8 cellular contexts compared by ENCODE assay signal in the genomic region with DNA sequence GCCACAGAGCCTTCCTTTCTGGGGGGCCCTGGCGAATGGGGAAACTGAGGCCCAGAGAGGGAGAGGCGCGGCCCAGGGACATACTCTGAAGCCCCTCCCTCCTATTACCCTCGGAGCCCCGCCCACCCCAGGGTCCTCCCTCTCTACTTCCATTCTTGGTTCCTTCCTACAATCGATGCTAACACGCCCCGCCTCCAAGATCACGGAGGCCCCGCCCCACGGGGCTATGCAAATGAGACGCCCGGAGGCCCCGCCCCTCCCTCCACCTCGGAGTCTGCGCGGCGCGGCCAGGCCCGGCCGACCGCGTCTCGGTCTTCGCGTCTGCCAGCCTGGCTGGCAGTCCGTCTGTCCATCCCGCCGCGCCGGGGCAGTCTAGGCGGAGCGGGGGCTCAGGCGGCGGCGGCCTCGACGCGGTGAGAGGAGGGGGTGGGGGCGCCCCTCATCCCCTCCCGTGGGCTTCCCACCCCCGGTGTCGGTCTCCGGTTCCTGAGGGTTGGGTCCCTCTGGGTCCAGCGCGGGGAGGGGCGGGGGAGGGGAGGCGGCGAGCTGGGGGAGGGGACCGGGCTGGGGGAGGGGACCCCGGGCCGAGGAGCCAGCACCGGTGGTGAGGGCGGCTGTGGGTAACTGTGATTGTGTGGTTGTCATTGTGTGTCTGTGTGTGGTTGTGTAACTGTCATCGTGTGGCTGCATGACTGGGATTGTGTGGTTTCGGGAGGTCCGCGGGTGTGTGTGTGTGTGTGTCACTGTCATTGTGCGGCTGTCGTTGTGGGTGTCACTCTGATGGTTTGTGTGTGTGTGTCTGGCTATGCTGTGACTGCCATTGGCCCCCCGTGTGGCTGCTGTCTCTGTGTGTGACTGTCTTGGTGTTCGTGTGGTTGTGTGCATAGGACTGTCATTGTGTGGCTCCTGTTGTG. TPM values are rescaled to one million over a fixed set of nuclear protein-coding genes. Genes with fewer than 3 reads are reported as not detected.
DNase-seq lines count a peak whose midpoint lies in the region; ATAC-seq and TF ChIP-seq lines count a peak whose summit lies in the region.

A gene with protein sequence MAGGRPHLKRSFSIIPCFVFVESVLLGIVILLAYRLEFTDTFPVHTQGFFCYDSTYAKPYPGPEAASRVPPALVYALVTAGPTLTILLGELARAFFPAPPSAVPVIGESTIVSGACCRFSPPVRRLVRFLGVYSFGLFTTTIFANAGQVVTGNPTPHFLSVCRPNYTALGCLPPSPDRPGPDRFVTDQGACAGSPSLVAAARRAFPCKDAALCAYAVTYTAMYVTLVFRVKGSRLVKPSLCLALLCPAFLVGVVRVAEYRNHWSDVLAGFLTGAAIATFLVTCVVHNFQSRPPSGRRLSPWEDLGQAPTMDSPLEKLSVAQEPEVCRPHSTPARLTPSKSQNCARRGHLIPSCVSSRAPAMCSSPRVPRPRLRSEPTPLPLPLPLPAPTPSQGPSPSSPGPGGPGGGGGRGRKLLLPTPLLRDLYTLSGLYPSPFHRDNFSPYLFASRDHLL (plus strand): TSS at position 273 of the 914 bp plus-strand sequence. CDS start 2,242 bp downstream, outside the sequence.

- H3K4me1 ChIP-seq in smooth muscle cell (ENCODE audit: low read depth): no peaks in the 10 kb centered on the region

- peak within 1 kb of the TSS; percentile 75 for H3K9ac ChIP-seq in smooth muscle cell (ENCODE audit: low read depth)

- peak within 1 kb of the TSS; percentile 96 for H3K4me2 ChIP-seq in smooth muscle cell

- H3K4me3 ChIP-seq in AG09309 (ENCODE audit: control insufficient read depth, low read depth, low read length): peak within 1 kb of the TSS; percentile 94
- peak within 1 kb of the TSS; percentile 79 for H3K4me3 ChIP-seq in smooth muscle cell

- WGBS in smooth muscle cell (ENCODE audit: low lambda C conversion rate): 16% methylated on average over 27 of the region's 62 CpGs

- H3K27me3 ChIP-seq in smooth muscle cell (ENCODE audit: low read depth): no peaks in the 10 kb centered on the region

- ATAC-seq in GM21825 (IDR thresholded peaks at IDR 0.05; ENCODE audit: unreplicated experiment) (peak; percentile 45), HG03460 (IDR thresholded peaks at IDR 0.05; ENCODE audit: unreplicated experiment) (no peak)

- peaks cover 27% of the 10 kb centered on the region for H4K20me1 ChIP-seq in smooth muscle cell (ENCODE audit: low read depth)

- TF ChIP-seq CTCF in AG09309 (IDR thresholded peaks at IDR 0.05; ENCODE audit: control insufficient read depth, insufficient read depth, low read depth, low read length, missing control alignments) (no peak), smooth muscle cell (IDR thresholded peaks at IDR 0.05; ENCODE audit: borderline replicate concordance, insufficient read depth, poor library complexity, severe bottlenecking) (no peak)

- H3K27ac ChIP-seq in caudate nucleus (ENCODE audit: low read depth, low read length) (no peak within 1 kb of the TSS), smooth muscle cell (ENCODE audit: low read depth) (no peak within 1 kb of the TSS)

- no peaks in the 10 kb centered on the region for H3F3A ChIP-seq in smooth muscle cell (ENCODE audit: low read depth)

- peak within 1 kb of the TSS; percentile 72 for H2AFZ ChIP-seq in smooth muscle cell (ENCODE audit: low read depth)

- peak; percentile 34 for DNase-seq in AG09309 (ENCODE audit: low read depth)
- peak; percentile 83 for DNase-seq in NCI-H2196 treated with DMSO at 0.1 percent for 48 hours (lab: John Stamatoyannopoulos, UW; ENCODE audit: unreplicated experiment)
- peak; percentile 60 for DNase-seq in activated CD4-positive, CD25-positive, alpha-beta regulatory T cell treated with anti-CD3 and anti-CD28 coated beads, Interleukin-2, amount 50 U/mL, for 16 hours (ENCODE audit: low read depth, low spot score)
- peak in 60 of 61 donors; percentile 8 to 97 (median 84) for DNase-seq in caudate nucleus (lab: John Stamatoyannopoulos, UW)
- peak; percentile 87 for DNase-seq in inferior parietal cortex (ENCODE audit: extremely low spot score)
- peak; percentile 65 for DNase-seq in smooth muscle cell (lab: John Stamatoyannopoulos, UW; ENCODE audit: unreplicated experiment)

- no peaks in the 10 kb centered on the region for H3K79me2 ChIP-seq in smooth muscle cell (ENCODE audit: low read depth)

- H3K36me3 ChIP-seq in smooth muscle cell (ENCODE audit: low read depth): no peaks in the 10 kb centered on the region

- H3K9me3 ChIP-seq in smooth muscle cell (replicated peaks; ENCODE audit: low read depth): no peaks in the 10 kb centered on the region

RNA-seq across cellular contexts. Expression of the gene that starts here (rescaled TPM):
- 15.1 and 21.4 TPM in 2 replicates for total RNA-seq in smooth muscle cell
- 54.0 and 67.1 TPM in 2 replicates for polyA plus RNA-seq in smooth muscle cell

Comparison
In these comparisons a context has a peak if more than half of its experiments do, and no peak if none do; other contexts are left out.
1. DNase-seq: peak in every context shown above with its lines; median percentile 87 in inferior parietal cortex; 84 in caudate nucleus; 83 in NCI-H2196 treated with DMSO at 0.1 percent for 48 hours; 65 in smooth muscle cell; 60 in activated CD4-positive, CD25-positive, alpha-beta regulatory T cell treated with anti-CD3 and anti-CD28 coated beads, Interleukin-2, amount 50 U/mL, for 16 hours; 34 in AG09309.